ENCODE assay signal across 3 cellular contexts in genomic region chr9:137268538-137269201, GRCh38.
TF ChIP-seq lines count a peak whose summit lies in the region.

No MANE protein-coding gene starts in this region.

TF ChIP-seq in A549, 52 proteins besides CTCF, POLR2A, EP300 and RAD21:
- TF ChIP-seq CEBPB (IDR thresholded peaks at IDR 0.05) (no peak), NFE2L2 (conservative IDR thresholded peaks at IDR 0.05; ENCODE audit: low read length) (peak; percentile 49), MAFK (IDR thresholded peaks at IDR 0.05; ENCODE audit: partially characterized antibody) (peak; percentile 78)
- TF ChIP-seq, protein P1, sequence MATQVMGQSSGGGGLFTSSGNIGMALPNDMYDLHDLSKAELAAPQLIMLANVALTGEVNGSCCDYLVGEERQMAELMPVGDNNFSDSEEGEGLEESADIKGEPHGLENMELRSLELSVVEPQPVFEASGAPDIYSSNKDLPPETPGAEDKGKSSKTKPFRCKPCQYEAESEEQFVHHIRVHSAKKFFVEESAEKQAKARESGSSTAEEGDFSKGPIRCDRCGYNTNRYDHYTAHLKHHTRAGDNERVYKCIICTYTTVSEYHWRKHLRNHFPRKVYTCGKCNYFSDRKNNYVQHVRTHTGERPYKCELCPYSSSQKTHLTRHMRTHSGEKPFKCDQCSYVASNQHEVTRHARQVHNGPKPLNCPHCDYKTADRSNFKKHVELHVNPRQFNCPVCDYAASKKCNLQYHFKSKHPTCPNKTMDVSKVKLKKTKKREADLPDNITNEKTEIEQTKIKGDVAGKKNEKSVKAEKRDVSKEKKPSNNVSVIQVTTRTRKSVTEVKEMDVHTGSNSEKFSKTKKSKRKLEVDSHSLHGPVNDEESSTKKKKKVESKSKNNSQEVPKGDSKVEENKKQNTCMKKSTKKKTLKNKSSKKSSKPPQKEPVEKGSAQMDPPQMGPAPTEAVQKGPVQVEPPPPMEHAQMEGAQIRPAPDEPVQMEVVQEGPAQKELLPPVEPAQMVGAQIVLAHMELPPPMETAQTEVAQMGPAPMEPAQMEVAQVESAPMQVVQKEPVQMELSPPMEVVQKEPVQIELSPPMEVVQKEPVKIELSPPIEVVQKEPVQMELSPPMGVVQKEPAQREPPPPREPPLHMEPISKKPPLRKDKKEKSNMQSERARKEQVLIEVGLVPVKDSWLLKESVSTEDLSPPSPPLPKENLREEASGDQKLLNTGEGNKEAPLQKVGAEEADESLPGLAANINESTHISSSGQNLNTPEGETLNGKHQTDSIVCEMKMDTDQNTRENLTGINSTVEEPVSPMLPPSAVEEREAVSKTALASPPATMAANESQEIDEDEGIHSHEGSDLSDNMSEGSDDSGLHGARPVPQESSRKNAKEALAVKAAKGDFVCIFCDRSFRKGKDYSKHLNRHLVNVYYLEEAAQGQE (IDR thresholded peaks at IDR 0.05) = no peak

TF ChIP-seq in IMR-90, 13 proteins besides CTCF, POLR2A, EP300 and RAD21:
- peak; percentile 74 for TF ChIP-seq NFE2L2 (IDR thresholded peaks at IDR 0.05; ENCODE audit: low read depth, low read length)
- TF ChIP-seq ELK1 (IDR thresholded peaks at IDR 0.05; ENCODE audit: borderline replicate concordance, low read depth, low read length) = no peak
- TF ChIP-seq, protein P2, sequence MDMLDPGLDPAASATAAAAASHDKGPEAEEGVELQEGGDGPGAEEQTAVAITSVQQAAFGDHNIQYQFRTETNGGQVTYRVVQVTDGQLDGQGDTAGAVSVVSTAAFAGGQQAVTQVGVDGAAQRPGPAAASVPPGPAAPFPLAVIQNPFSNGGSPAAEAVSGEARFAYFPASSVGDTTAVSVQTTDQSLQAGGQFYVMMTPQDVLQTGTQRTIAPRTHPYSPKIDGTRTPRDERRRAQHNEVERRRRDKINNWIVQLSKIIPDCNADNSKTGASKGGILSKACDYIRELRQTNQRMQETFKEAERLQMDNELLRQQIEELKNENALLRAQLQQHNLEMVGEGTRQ (IDR thresholded peaks at IDR 0.05; ENCODE audit: low read depth, low read length) = no peak
TF ChIP-seq in IMR-90: peak in this region for 1.

TF ChIP-seq in SK-N-SH treated with all-trans-retinoic acid at 6 μM for 48 hours, 23 proteins besides CTCF, POLR2A, EP300 and RAD21:
- no peak for TF ChIP-seq POU6F1 (CRISPR knock-in tag; IDR thresholded peaks at IDR 0.05; ENCODE audit: borderline replicate concordance, low read depth)
- no peak for TF ChIP-seq ZNF8 (CRISPR knock-in tag; IDR thresholded peaks at IDR 0.05)
- no peak for TF ChIP-seq RARB (CRISPR knock-in tag; IDR thresholded peaks at IDR 0.05)
- no peak for TF ChIP-seq ZFP3 (CRISPR knock-in tag; IDR thresholded peaks at IDR 0.05)
- TF ChIP-seq ESRRG (CRISPR knock-in tag; IDR thresholded peaks at IDR 0.05) = no peak
- no peak for TF ChIP-seq OSR1 (CRISPR knock-in tag; IDR thresholded peaks at IDR 0.05)
- no peak for TF ChIP-seq TCF4 (CRISPR knock-in tag; IDR thresholded peaks at IDR 0.05; ENCODE audit: borderline replicate concordance)
- no peak for TF ChIP-seq CSDC2 (CRISPR knock-in tag; IDR thresholded peaks at IDR 0.05)
- no peak for TF ChIP-seq ZFP30 (CRISPR knock-in tag; IDR thresholded peaks at IDR 0.05)
- no peak for TF ChIP-seq SNAI2 (CRISPR knock-in tag; IDR thresholded peaks at IDR 0.05)
- no peak for TF ChIP-seq ZC3H10 (CRISPR knock-in tag; IDR thresholded peaks at IDR 0.05)
- no peak for TF ChIP-seq CREB5 (CRISPR knock-in tag; IDR thresholded peaks at IDR 0.05; ENCODE audit: low read depth)
